8 cellular contexts compared by ENCODE assay signal in genomic region chr2:60998628-60999545, GRCh38. TPM values are rescaled to one million over a fixed set of nuclear protein-coding genes. Genes with fewer than 3 reads are reported as not detected.
DNase-seq lines count a peak whose midpoint lies in the region; ATAC-seq, FAIRE-seq and TF ChIP-seq lines count a peak whose summit lies in the region.

No MANE protein-coding gene starts in this region.

- H3K27ac Mint-ChIP-seq in activated T-helper 1 cell treated with anti-CD3 and anti-CD28 coated beads, Interleukin-12 subunit alpha, Interleukin-12 subunit beta, Interleukin-2, Interleukin-4 antibody, amounts not matched to agents 30 ng/mL and 10 ng/mL and 1 ng/mL, durations not matched to agents 14 hours and 24 hours and 36 hours, result no peak overlapping the region

- dilution Hi-C loops in keratinocyte (cut with MboI; ENCODE audit: extremely low pct_ligation_motif_present, low sequenced_read_pairs), result no loop called here

- no peak overlapping the region for H2AFZ ChIP-seq in keratinocyte (ENCODE audit: control insufficient read depth, low read length)

- H3K4me1 ChIP-seq in adrenal gland (replicated peaks in 1 of 2) (no peaks in the 10 kb centered on the region), keratinocyte (ENCODE audit: control insufficient read depth, extremely low read depth, insufficient read depth, low read length) (no peaks in the 10 kb centered on the region), tibial artery (no peaks in the 10 kb centered on the region)

- no peak for TF ChIP-seq POLR2A in adrenal gland (IDR thresholded peaks at IDR 0.05)

- no peak overlapping the region for H3K4me2 ChIP-seq in keratinocyte (ENCODE audit: control insufficient read depth, extremely low read depth, insufficient read depth, low read depth, low read length)

- H3K27ac ChIP-seq in adrenal gland (no peak overlapping the region), keratinocyte (ENCODE audit: control insufficient read depth, insufficient read depth, low read length) (no peak overlapping the region), tibial artery (no peak overlapping the region)

- no peak overlapping the region for H3K4me3 Mint-ChIP-seq in activated T-helper 1 cell treated with anti-CD3 and anti-CD28 coated beads, Interleukin-12 subunit alpha, Interleukin-12 subunit beta, Interleukin-2, Interleukin-4 antibody, amounts not matched to agents 30 ng/mL and 10 ng/mL and 1 ng/mL, durations not matched to agents 14 hours and 24 hours and 36 hours

- ATAC-seq in HG02798 (IDR thresholded peaks at IDR 0.05; ENCODE audit: poor library complexity, unreplicated experiment), result peak; percentile 50

- peak; percentile 66 for FAIRE-seq in keratinocyte (lab: Jason Lieb, UNC)

- no peaks in the 10 kb centered on the region for H3K27me3 Mint-ChIP-seq in activated T-helper 1 cell treated with anti-CD3 and anti-CD28 coated beads, Interleukin-12 subunit alpha, Interleukin-12 subunit beta, Interleukin-2, Interleukin-4 antibody, amounts not matched to agents 30 ng/mL and 10 ng/mL and 1 ng/mL, durations not matched to agents 14 hours and 24 hours and 36 hours (ENCODE audit: insufficient read depth)

- H3K36me3 Mint-ChIP-seq in activated T-helper 1 cell treated with anti-CD3 and anti-CD28 coated beads, Interleukin-12 subunit alpha, Interleukin-12 subunit beta, Interleukin-2, Interleukin-4 antibody, amounts not matched to agents 30 ng/mL and 10 ng/mL and 1 ng/mL, durations not matched to agents 14 hours and 24 hours and 36 hours (ENCODE audit: low read depth), result no peaks in the 10 kb centered on the region

- no peaks in the 10 kb centered on the region for H3K4me1 Mint-ChIP-seq in activated T-helper 1 cell treated with anti-CD3 and anti-CD28 coated beads, Interleukin-12 subunit alpha, Interleukin-12 subunit beta, Interleukin-2, Interleukin-4 antibody, amounts not matched to agents 30 ng/mL and 10 ng/mL and 1 ng/mL, durations not matched to agents 14 hours and 24 hours and 36 hours (ENCODE audit: low read depth)

- no peak overlapping the region for H3K9ac ChIP-seq in keratinocyte (ENCODE audit: control insufficient read depth, extremely low read depth, insufficient read depth, low read length)

- H3K4me3 ChIP-seq in adrenal gland, result no peak overlapping the region
- H3K4me3 ChIP-seq in keratinocyte (ENCODE audit: control insufficient read depth in 2 of 3, extremely low read depth in 1 of 3, insufficient read depth in 2 of 3, low read depth in 1 of 3, low read length in 3 of 3), result no peak overlapping the region
- no peak overlapping the region for H3K4me3 ChIP-seq in tibial artery

- WGBS in adrenal gland, 4 donors, result 78 to 88% (median 82%) methylated on average over 4 of the region's 4 CpGs

- H3K9me1 ChIP-seq in keratinocyte (ENCODE audit: control insufficient read depth, extremely low read depth, insufficient read depth, low read length), result no peaks in the 10 kb centered on the region

- intact Hi-C loops in adrenal gland (cut with DNase I) (loop anchor here (5.0 to 10.0 kb wide), 3 partner anchors 184 to 292 kb away; no protein-coding TSS in a partner anchor), tibial artery (cut with DNase I; ENCODE audit: low total_unique reads) (loop anchor here (2.0 kb wide), 1 partner anchor 290 kb away; no protein-coding TSS in a partner anchor)
- intact Hi-C loops in activated T-helper 1 cell treated with anti-CD3 and anti-CD28 coated beads, Interleukin-12 subunit alpha, Interleukin-12 subunit beta, Interleukin-2, Interleukin-4 antibody, amounts not matched to agents 30 ng/mL and 10 ng/mL and 1 ng/mL, durations not matched to agents 14 hours and 24 hours and 36 hours (cut with micrococcal nuclease), result loop anchor here (1.0 to 10.0 kb wide), 8 partner anchors 22 to 292 kb away; no protein-coding TSS in a partner anchor

- DNase-seq in DMS153 (lab: John Stamatoyannopoulos, UW) (peak; percentile 20), NCI-H2227 (lab: John Stamatoyannopoulos, UW; ENCODE audit: unreplicated experiment) (peak; percentile 64), adrenal gland (no peak), keratinocyte (ENCODE audit: low read depth, low spot score) (no peak), tibial artery (no peak)
- DNase-seq in NK-92 treated with Interleukin-12 subunit alpha and Interleukin-12 subunit beta, amount 100 ng/mL, for 24 hours (lab: John Stamatoyannopoulos, UW), result no peak
- no peak for DNase-seq in activated T-helper 1 cell treated with anti-CD3 and anti-CD28 coated beads, Interleukin-12 subunit alpha, Interleukin-12 subunit beta, Interleukin-2, Interleukin-4 antibody, amounts not matched to agents 30 ng/mL and 10 ng/mL and 1 ng/mL, durations not matched to agents 14 hours and 24 hours and 36 hours (ENCODE audit: low spot score)

- H3K79me2 ChIP-seq in keratinocyte (ENCODE audit: control insufficient read depth, insufficient read depth, low read length), result no peaks in the 10 kb centered on the region

- H4K20me1 ChIP-seq in keratinocyte (ENCODE audit: control insufficient read depth, extremely low read depth, insufficient read depth, low read length), result no peaks in the 10 kb centered on the region

- H3K9me3 Mint-ChIP-seq in activated T-helper 1 cell treated with anti-CD3 and anti-CD28 coated beads, Interleukin-12 subunit alpha, Interleukin-12 subunit beta, Interleukin-2, Interleukin-4 antibody, amounts not matched to agents 30 ng/mL and 10 ng/mL and 1 ng/mL, durations not matched to agents 14 hours and 24 hours and 36 hours, result no peaks in the 10 kb centered on the region

- H3K27me3 ChIP-seq in adrenal gland, result no peaks in the 10 kb centered on the region
- no peaks in the 10 kb centered on the region for H3K27me3 ChIP-seq in keratinocyte (ENCODE audit: control insufficient read depth, extremely low read depth, insufficient read depth, low read length)
- H3K27me3 ChIP-seq in tibial artery, result no peaks in the 10 kb centered on the region

- TF ChIP-seq CTCF in adrenal gland (IDR thresholded peaks at IDR 0.05) (peak; percentile 43 to 77 (median 62)), keratinocyte (optimal IDR thresholded peaks at IDR 0.05 in 1 of 3, IDR thresholded peaks at IDR 0.05 in 1 of 3, conservative IDR thresholded peaks at IDR 0.05 in 1 of 3; ENCODE audit: extremely low read depth in 1 of 3, insufficient read depth in 2 of 3, low read length in 3 of 3) (peak in 2 of 3 experiments; percentile 41 to 47), tibial artery (IDR thresholded peaks at IDR 0.05) (peak; percentile 61 to 62)

- H3K36me3 ChIP-seq in adrenal gland (replicated peaks in 1 of 2), result no peaks in the 10 kb centered on the region
- H3K36me3 ChIP-seq in keratinocyte (ENCODE audit: control insufficient read depth in 2 of 2, extremely low read depth in 1 of 2, insufficient read depth in 2 of 2, low read length in 2 of 2), result no peaks in the 10 kb centered on the region
- no peaks in the 10 kb centered on the region for H3K36me3 ChIP-seq in tibial artery

- H3K9me3 ChIP-seq in adrenal gland (replicated peaks in 1 of 3) (no peaks in the 10 kb centered on the region), keratinocyte (ENCODE audit: control insufficient read depth, low read depth, low read length) (no peaks in the 10 kb centered on the region), tibial artery (no peaks in the 10 kb centered on the region)

RNA-seq across cellular contexts. Expression of gene PEX13, which starts 18.6 kb away (rescaled TPM):
- 10 to 100 TPM; 20.0 to 44.9 (median 28.7) TPM for total RNA-seq in adrenal gland
- polyA plus RNA-seq in adrenal gland (10 to 100 TPM in 1 of 3 donors, 1 to 10 TPM in 2; 8.3 to 20.9 (median 8.6) TPM), keratinocyte (23.0 to 38.5 TPM (median 35.9 TPM) in 3 replicates)
- 67.1 TPM for polyA plus RNA-seq in keratinocyte (2011; ENCODE audit: low read depth)
- 12.2 and 21.4 TPM in 2 replicates for polyA plus RNA-seq in keratinocyte (2011; cell fraction: cytosol; rRNA removed)
- 19.8 and 24.9 TPM in 2 replicates for polyA plus RNA-seq in keratinocyte (2011; cell fraction: nucleus; rRNA removed)
- 17.9 and 18.8 TPM in 2 replicates for polyA plus RNA-seq in keratinocyte (2012; ENCODE audit: low replicate concordance)
- 14.7 to 50.2 TPM (median 36.6 TPM) in 3 replicates for polyA minus RNA-seq in keratinocyte
- polyA minus RNA-seq in keratinocyte (2011; cell fraction: cytosol; rRNA and poly(A)+ RNA removed), result 12.3 TPM
- polyA minus RNA-seq in keratinocyte (2011; cell fraction: nucleus; rRNA and poly(A)+ RNA removed), result 32.1 and 41.7 TPM in 2 replicates
- total RNA-seq in activated T-helper 1 cell treated with anti-CD3 and anti-CD28 coated beads, Interleukin-12 subunit alpha, Interleukin-12 subunit beta, Interleukin-2, Interleukin-4 antibody, amounts not matched to agents 30 ng/mL and 10 ng/mL and 1 ng/mL, durations not matched to agents 14 hours and 24 hours and 36 hours, result 15.9 and 20.0 TPM in 2 replicates

RNA-seq across cellular contexts. Expression of gene PUS10, which starts 19.2 kb away (rescaled TPM):
- 10 to 100 TPM in 2 of 8 donors, 1 to 10 TPM in 6; 2.2 to 10.6 (median 6.3) TPM for total RNA-seq in adrenal gland
- polyA plus RNA-seq in adrenal gland (1 to 10 TPM; 2.8 to 7.1 (median 3.2) TPM), keratinocyte (3.3 to 4.8 TPM (median 4.8 TPM) in 3 replicates)
- polyA plus RNA-seq in keratinocyte (2011; ENCODE audit: low read depth), result 5.6 TPM
- 2.2 and 3.7 TPM in 2 replicates for polyA plus RNA-seq in keratinocyte (2011; cell fraction: cytosol; rRNA removed)
- polyA plus RNA-seq in keratinocyte (2011; cell fraction: nucleus; rRNA removed), result 5.6 and 7.9 TPM in 2 replicates
- 3.1 and 5.1 TPM in 2 replicates for polyA plus RNA-seq in keratinocyte (2012; ENCODE audit: low replicate concordance)
- polyA minus RNA-seq in keratinocyte, result 3.0 to 5.0 TPM (median 4.3 TPM) in 3 replicates
- 4.6 TPM for polyA minus RNA-seq in keratinocyte (2011; cell fraction: cytosol; rRNA and poly(A)+ RNA removed)
- 3.3 and 4.2 TPM in 2 replicates for polyA minus RNA-seq in keratinocyte (2011; cell fraction: nucleus; rRNA and poly(A)+ RNA removed)
- 5.9 and 7.6 TPM in 2 replicates for total RNA-seq in activated T-helper 1 cell treated with anti-CD3 and anti-CD28 coated beads, Interleukin-12 subunit alpha, Interleukin-12 subunit beta, Interleukin-2, Interleukin-4 antibody, amounts not matched to agents 30 ng/mL and 10 ng/mL and 1 ng/mL, durations not matched to agents 14 hours and 24 hours and 36 hours

Comparison
In these comparisons a context has a peak if more than half of its experiments do, and no peak if none do; other contexts are left out.
1. DNase-seq: peak in DMS153 (single experiment) and NCI-H2227 (single experiment); none in adrenal gland (0 of 7), keratinocyte (single experiment), tibial artery (0 of 2), NK-92 treated with Interleukin-12 subunit alpha and Interleukin-12 subunit beta, amount 100 ng/mL, for 24 hours (single experiment) and activated T-helper 1 cell treated with anti-CD3 and anti-CD28 coated beads, Interleukin-12 subunit alpha, Interleukin-12 subunit beta, Interleukin-2, Interleukin-4 antibody, amounts not matched to agents 30 ng/mL and 10 ng/mL and 1 ng/mL, durations not matched to agents 14 hours and 24 hours and 36 hours (single experiment).
2. Peak in every context shown above with its lines, with median percentiles within 50 percentile points of each other: CTCF ChIP-seq.